20 cellular contexts compared by ENCODE assay signal in the genomic region with DNA sequence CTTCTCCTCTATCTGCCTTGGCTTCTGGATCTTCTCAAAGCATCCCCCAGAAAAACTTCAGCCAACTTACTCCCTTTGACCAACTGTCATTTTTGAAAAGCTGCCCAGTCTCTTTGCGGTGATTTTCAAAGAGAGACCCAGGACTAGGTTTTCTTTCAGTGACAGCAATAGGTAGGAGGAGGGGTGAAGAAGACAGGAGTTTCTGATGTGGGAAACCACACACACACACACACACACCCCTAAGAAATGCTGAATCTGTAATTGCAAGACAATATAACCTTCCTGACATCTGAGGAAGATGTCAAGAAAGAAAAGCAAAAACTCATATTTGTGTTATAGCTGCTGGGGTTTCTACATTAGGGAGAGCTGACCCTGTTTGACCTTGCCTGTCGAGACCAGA. TPM values are rescaled to one million over a fixed set of nuclear protein-coding genes. Genes with fewer than 3 reads are reported as not detected.
DNase-seq lines count a peak whose midpoint lies in the region; ATAC-seq and TF ChIP-seq lines count a peak whose summit lies in the region.
"Had no signal": no experiment of that assay in that cellular context is flagged by ENCODE, and none has a peak within 500 bp of the region (broad histone marks: within the 10 kb centered on the region; RNA-seq: fewer than 3 reads in every experiment).

No MANE protein-coding gene starts in this region.

- peaks cover 3% of the 10 kb centered on the region for H3K36me3 Mint-ChIP-seq in type B pancreatic cell
- H3K36me3 Mint-ChIP-seq: IgD-negative memory B cell had no signal

- no peak overlapping the region for H3K27ac Mint-ChIP-seq in type B pancreatic cell
- H3K27ac Mint-ChIP-seq: IgD-negative memory B cell had no signal

- intact Hi-C loops in left ventricle myocardium inferior (cut with micrococcal nuclease) (no loop called here), right cardiac atrium (cut with DNase I) (no loop called here), gastrocnemius medialis (cut with DNase I; ENCODE audit: low total_unique reads) (no loop called here)

- peaks cover 49% of the 10 kb centered on the region for H3K27me3 Mint-ChIP-seq in type B pancreatic cell

- TF ChIP-seq CTCF in left ventricle myocardium inferior (IDR thresholded peaks at IDR 0.05; ENCODE audit: borderline replicate concordance) (no peak), liver (IDR thresholded peaks at IDR 0.05; ENCODE audit: low read depth, low read length, missing input control) (no peak), gastrocnemius medialis (IDR thresholded peaks at IDR 0.05 in 4 of 5, conservative IDR thresholded peaks at IDR 0.05 in 1 of 5) (no peak), type B pancreatic cell (conservative IDR thresholded peaks at IDR 0.05) (no peak)

- H3K9me3 ChIP-seq in left ventricle myocardium inferior (replicated peaks) = no peaks in the 10 kb centered on the region
- no peaks in the 10 kb centered on the region for H3K9me3 ChIP-seq in right cardiac atrium (ENCODE audit: control insufficient read depth, low read length)
- no peaks in the 10 kb centered on the region for H3K9me3 ChIP-seq in liver (ENCODE audit: control insufficient read depth in 4 of 4, low read length in 3 of 4)
- no peaks in the 10 kb centered on the region for H3K9me3 ChIP-seq in gastrocnemius medialis
- H3K9me3 ChIP-seq: A549 had no signal

- H3K27me3 ChIP-seq in left ventricle myocardium inferior (ENCODE audit: low read depth) = peaks cover 21% of the 10 kb centered on the region
- H3K27me3 ChIP-seq in right cardiac atrium (ENCODE audit: control insufficient read depth, insufficient read depth) = no peaks in the 10 kb centered on the region
- no peaks in the 10 kb centered on the region for H3K27me3 ChIP-seq in liver (ENCODE audit: control insufficient read depth in 4 of 4, insufficient read depth in 4 of 4, low read length in 3 of 4)
- H3K27me3 ChIP-seq in gastrocnemius medialis = peaks cover 9 to 15% (median 13%) of the 10 kb centered on the region in 3 donors

- WGBS in right cardiac atrium = 65% methylated on average over 2 of the region's 2 CpGs
- 30% methylated on average over 2 of the region's 2 CpGs for WGBS in liver

- TF ChIP-seq POLR2A in gastrocnemius medialis (IDR thresholded peaks at IDR 0.05) = no peak

- H3K4me3 Mint-ChIP-seq in type B pancreatic cell = no peak overlapping the region
- H3K4me3 Mint-ChIP-seq: IgD-negative memory B cell had no signal

- DNase-seq in left ventricle myocardium inferior (no peak), right cardiac atrium (no peak), gastrocnemius medialis (no peak), type B pancreatic cell (ENCODE audit: extremely low spot score, unreplicated experiment) (no peak), NCI-H524 treated with DMSO at 0.1 percent for 48 hours (lab: John Stamatoyannopoulos, UW) (no peak)
- DNase-seq in activated CD4-positive, CD25-positive, alpha-beta regulatory T cell treated with anti-CD3 and anti-CD28 coated beads, Interleukin-2, amount 50 U/mL, for 72 hours = no peak
- DNase-seq: COR-L47, DMS53, GM23248, NCI-H1436, NCI-H345, NCI-H69, PC-3 had no signal

- H3K9ac ChIP-seq in liver (ENCODE audit: low read depth in 1 of 2, low read length in 2 of 2) = no peak overlapping the region
- H3K9ac ChIP-seq: GM23248 had no signal

- H3K36me3 ChIP-seq in left ventricle myocardium inferior (no peaks in the 10 kb centered on the region), liver (ENCODE audit: control insufficient read depth in 4 of 4, insufficient read depth in 3 of 4, low read depth in 1 of 4, low read length in 3 of 4) (peaks cover 0 to 3% (median 0%) of the 10 kb centered on the region in 4 donors), gastrocnemius medialis (no peaks in the 10 kb centered on the region)

- no peak overlapping the region for H3K4me3 ChIP-seq in left ventricle myocardium inferior
- H3K4me3 ChIP-seq in right cardiac atrium (ENCODE audit: low read length) = no peak overlapping the region
- no peak overlapping the region for H3K4me3 ChIP-seq in liver (ENCODE audit: low read depth in 1 of 3, low read length in 3 of 3)
- no peak overlapping the region for H3K4me3 ChIP-seq in gastrocnemius medialis
- H3K4me3 ChIP-seq: A549, GM12878, GM23248 had no signal

- H3K27ac ChIP-seq in left ventricle myocardium inferior (replicated peaks) = peak overlapping the region; percentile 57
- H3K27ac ChIP-seq in right cardiac atrium (ENCODE audit: low read length) = no peak overlapping the region
- H3K27ac ChIP-seq in liver (ENCODE audit: low read depth in 1 of 2, low read length in 2 of 2) = peak overlapping the region; percentile 39 to 81
- H3K27ac ChIP-seq in gastrocnemius medialis = peak overlapping the region in 3 of 4 donors; percentile 3 to 43 (median 35)
- H3K27ac ChIP-seq: A549, C4-2B, GM23248 had no signal

- in situ Hi-C loops in gastrocnemius medialis (cut with MboI; ENCODE audit: low sequenced_read_pairs in 4 of 4) = no loop called here

- peaks cover 18% of the 10 kb centered on the region for H3K4me1 Mint-ChIP-seq in type B pancreatic cell (ENCODE audit: unreplicated experiment)

- peaks cover 62% of the 10 kb centered on the region for H3K4me1 ChIP-seq in left ventricle myocardium inferior
- no peaks in the 10 kb centered on the region for H3K4me1 ChIP-seq in right cardiac atrium (ENCODE audit: control insufficient read depth, insufficient read depth, low read length)
- peaks cover 14 to 51% (median 41%) of the 10 kb centered on the region in 4 donors for H3K4me1 ChIP-seq in liver (ENCODE audit: control insufficient read depth in 4 of 4, insufficient read depth in 4 of 4, low read length in 3 of 4)
- H3K4me1 ChIP-seq in gastrocnemius medialis = peaks cover 0 to under 1% of the 10 kb centered on the region in 2 donors
- H3K4me1 ChIP-seq: A549 had no signal

- H3K9me3 Mint-ChIP-seq in type B pancreatic cell = no peaks in the 10 kb centered on the region
- H3K9me3 Mint-ChIP-seq: IgD-negative memory B cell had no signal

- ATAC-seq in right cardiac atrium (no peak), gastrocnemius medialis (no peak), GM21576 (IDR thresholded peaks at IDR 0.05; ENCODE audit: unreplicated experiment) (no peak)
- ATAC-seq: A549, GM12878, PC-3 had no signal

- no peak for TF ChIP-seq RAD21 in liver (IDR thresholded peaks at IDR 0.05)

TF ChIP-seq in liver, 16 proteins besides CTCF, POLR2A, EP300 and RAD21:
- TF ChIP-seq HNF4G (IDR thresholded peaks at IDR 0.05) (no peak), RXRA (IDR thresholded peaks at IDR 0.05) (peak in 1 of 2 donors; percentile 46)

RNA-seq across cellular contexts. Expression of a gene that starts 5.2 kb away (rescaled TPM):
- total RNA-seq in left ventricle myocardium inferior (2.9 TPM), right cardiac atrium (10 to 100 TPM in 1 of 4 donors, 1 to 10 TPM in 3; 2.0 to 10.1 (median 3.7) TPM), liver (10 to 100 TPM; 14.9 to 72.0 TPM), gastrocnemius medialis (1 to 10 TPM in 3 of 4 donors, under 1 TPM in 1; 0.80 to 3.1 (median 1.4) TPM), type B pancreatic cell (ENCODE audit: low replicate concordance) (11.5 and 24.8 TPM in 2 replicates)
- polyA plus RNA-seq in right cardiac atrium (2.3 TPM), liver (10 to 100 TPM; 54.4 to 62.8 TPM)
- total RNA-seq: GM12878, HT-29 had no signal
- polyA plus RNA-seq: IgD-negative memory B cell had no signal
